In the genomic region with DNA sequence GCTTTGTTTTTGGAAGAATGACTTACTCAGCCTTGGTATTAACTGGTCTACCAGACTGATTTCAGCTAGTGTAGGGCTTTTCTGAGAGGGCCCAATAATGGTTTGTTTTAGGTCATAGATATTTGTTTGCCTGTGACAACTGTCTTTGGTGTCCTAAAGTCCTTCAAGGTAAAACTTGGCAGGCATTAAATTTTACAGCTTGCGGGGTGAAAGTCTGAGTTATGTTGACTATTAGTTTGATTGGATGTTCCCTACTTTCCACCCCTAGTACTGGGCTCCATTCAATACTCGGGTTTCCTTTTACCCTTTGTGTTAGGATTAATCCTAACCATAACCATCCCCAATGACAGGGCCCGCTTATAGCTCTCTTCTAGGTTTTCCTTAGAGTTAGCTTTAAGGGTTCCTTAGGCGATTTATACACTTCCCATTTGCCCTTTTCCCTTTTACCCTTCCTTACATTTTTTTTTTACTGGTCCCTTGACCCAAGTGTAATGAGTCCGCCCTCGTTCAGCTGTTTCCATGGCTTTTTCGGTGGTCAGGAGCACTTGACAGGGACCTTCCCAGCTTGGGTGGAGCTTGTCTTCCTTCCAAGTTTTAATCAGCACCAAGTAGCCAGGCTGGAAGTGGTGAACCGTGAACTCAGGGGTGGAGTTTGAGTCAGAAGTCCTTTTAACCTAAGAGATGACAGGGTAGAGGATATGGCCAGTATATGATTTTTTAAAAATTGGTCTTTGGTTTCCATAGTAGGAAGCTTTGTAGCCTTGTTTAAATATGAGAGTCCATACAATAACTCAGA, we compare ENCODE assay signal across 17 cellular contexts. TPM values are rescaled to one million over a fixed set of nuclear protein-coding genes. Genes with fewer than 3 reads are reported as not detected.
DNase-seq lines count a peak whose midpoint lies in the region; TF ChIP-seq lines count a peak whose summit lies in the region.
"Had no signal": no experiment of that assay in that cellular context is flagged by ENCODE, and none has a peak within 500 bp of the region (broad histone marks: within the 10 kb centered on the region; RNA-seq: fewer than 3 reads in every experiment).

No MANE protein-coding gene starts in this region.

- no peaks in the 10 kb centered on the region for H3K36me3 ChIP-seq in transverse colon

- H3K27ac Mint-ChIP-seq in activated CD4-positive, alpha-beta T cell treated with anti-CD3 and anti-CD28 coated beads, Interleukin-2, amount 10 ng/mL, durations not matched to agents 24 days and 14 days: no peak overlapping the region
- H3K27ac Mint-ChIP-seq: CD14-positive monocyte; CD8-positive, alpha-beta T cell had no signal

- H3K4me3 Mint-ChIP-seq in activated CD4-positive, alpha-beta T cell treated with anti-CD3 and anti-CD28 coated beads, Interleukin-2, amount 10 ng/mL, durations not matched to agents 24 days and 14 days: no peak overlapping the region
- H3K4me3 Mint-ChIP-seq: CD14-positive monocyte; CD8-positive, alpha-beta T cell had no signal

- H3K9me3 ChIP-seq in transverse colon: no peaks in the 10 kb centered on the region

- peaks cover 3% of the 10 kb centered on the region for H3K4me1 Mint-ChIP-seq in activated CD4-positive, alpha-beta T cell treated with anti-CD3 and anti-CD28 coated beads, Interleukin-2, amount 10 ng/mL, durations not matched to agents 24 days and 14 days

- H3K27me3 ChIP-seq in transverse colon: no peaks in the 10 kb centered on the region

- in situ Hi-C loops in transverse colon (cut with MboI; ENCODE audit: low pct_ligation_motif_present in 1 of 4, low pct_unique_long_range_greater_than_20kb in 1 of 4, low sequenced_read_pairs in 3 of 4): no loop called here

- no peak for TF ChIP-seq EP300 in transverse colon (IDR thresholded peaks at IDR 0.05; ENCODE audit: low read depth)

- H3K27me3 Mint-ChIP-seq in activated CD4-positive, alpha-beta T cell treated with anti-CD3 and anti-CD28 coated beads, Interleukin-2, amount 10 ng/mL, durations not matched to agents 24 days and 14 days: no peaks in the 10 kb centered on the region

- peaks cover 0 to 3% (median 0%) of the 10 kb centered on the region in 4 donors for H3K4me1 ChIP-seq in transverse colon

- no peak for TF ChIP-seq CTCF in transverse colon (IDR thresholded peaks at IDR 0.05)

- intact Hi-C loops in activated CD4-positive, alpha-beta T cell treated with anti-CD3 and anti-CD28 coated beads, Interleukin-2, amount 10 ng/mL, durations not matched to agents 24 days and 14 days (cut with micrococcal nuclease): no loop called here
- intact Hi-C loops in transverse colon (cut with DNase I; ENCODE audit: low total_unique reads): no loop called here

- H3K9me3 Mint-ChIP-seq in activated CD4-positive, alpha-beta T cell treated with anti-CD3 and anti-CD28 coated beads, Interleukin-2, amount 10 ng/mL, durations not matched to agents 24 days and 14 days: peaks cover 16% of the 10 kb centered on the region

- peak; percentile 39 for DNase-seq in activated CD4-positive, alpha-beta T cell treated with anti-CD3 and anti-CD28 coated beads, Interleukin-2, amount 10 ng/mL, durations not matched to agents 24 days and 14 days
- no peak for DNase-seq in activated CD4-positive, alpha-beta T cell treated with anti-CD3 and anti-CD28 coated beads, Interleukin-2, amount 50 U/mL, for 1 hour
- DNase-seq in kidney tubule cell (ENCODE audit: low spot score) (peak; percentile 53), myocyte (ENCODE audit: low read depth) (peak; percentile 19), transverse colon (peak; percentile 18), NCI-H1930 (lab: John Stamatoyannopoulos, UW) (no peak), substantia nigra (lab: John Stamatoyannopoulos, UW) (no peak)
- DNase-seq in activated naive CD4-positive, alpha-beta T cell treated with Interleukin-2 at 50 U/mL for 16 hours: no peak
- DNase-seq: CD8-positive, alpha-beta T cell; COR-L47; DND-41; GDM1 had no signal

- H3K27ac ChIP-seq in transverse colon (peak overlapping the region in 1 of 4 donors; percentile 38), substantia nigra (ENCODE audit: low read depth, low read length, poor library complexity, severe bottlenecking) (no peak overlapping the region)
- H3K27ac ChIP-seq: 22Rv1 had no signal

- no peak for TF ChIP-seq POLR2A in transverse colon (IDR thresholded peaks at IDR 0.05)

- 55 to 77% methylated on average over 7 to 8 of the region's 8 CpGs for WGBS in transverse colon (ENCODE audit: low coverage in 1 of 2), 2 donors

- H3K4me3 ChIP-seq in transverse colon: no peak overlapping the region

- no peaks in the 10 kb centered on the region for H3K36me3 Mint-ChIP-seq in activated CD4-positive, alpha-beta T cell treated with anti-CD3 and anti-CD28 coated beads, Interleukin-2, amount 10 ng/mL, durations not matched to agents 24 days and 14 days (ENCODE audit: low read depth)
- H3K36me3 Mint-ChIP-seq: CD14-positive monocyte had no signal

RNA-seq across cellular contexts. Expression of gene LCE5A, which starts 28.5 kb away (rescaled TPM):
- total RNA-seq in activated CD4-positive, alpha-beta T cell treated with anti-CD3 and anti-CD28 coated beads, Interleukin-2, amount 10 ng/mL, durations not matched to agents 24 days and 14 days: not detected in 2 replicates
- total RNA-seq in myocyte: not detected in 2 replicates
- not detected for polyA plus RNA-seq in myocyte (2012)
- not detected for total RNA-seq in transverse colon
- total RNA-seq: A673; CD8-positive, alpha-beta T cell; H4 had no signal
- polyA plus RNA-seq: BJ, CD14-positive monocyte had no signal

RNA-seq across cellular contexts. Expression of gene CRCT1, which starts 32.2 kb away (rescaled TPM):
- not detected in 2 replicates for total RNA-seq in activated CD4-positive, alpha-beta T cell treated with anti-CD3 and anti-CD28 coated beads, Interleukin-2, amount 10 ng/mL, durations not matched to agents 24 days and 14 days
- total RNA-seq in myocyte (not detected in 2 replicates), transverse colon (not detected)
- polyA plus RNA-seq in myocyte (2012): not detected
- total RNA-seq: A673; CD8-positive, alpha-beta T cell; H4 had no signal
- polyA plus RNA-seq: BJ, CD14-positive monocyte had no signal

Comparison
In these comparisons a context has a peak if more than half of its experiments do, and no peak if none do; other contexts are left out.
1. DNase-seq: peak in activated CD4-positive, alpha-beta T cell treated with anti-CD3 and anti-CD28 coated beads, Interleukin-2, amount 10 ng/mL, durations not matched to agents 24 days and 14 days (single experiment), kidney tubule cell (single experiment), myocyte (single experiment) and transverse colon (single experiment); none in activated CD4-positive, alpha-beta T cell treated with anti-CD3 and anti-CD28 coated beads, Interleukin-2, amount 50 U/mL, for 1 hour (single experiment), activated naive CD4-positive, alpha-beta T cell treated with Interleukin-2 at 50 U/mL for 16 hours (single experiment), NCI-H1930 (0 of 2) and substantia nigra (0 of 49).